9 cellular contexts compared by ENCODE assay signal in genomic region chr16:4307215-4308037, GRCh38. TPM values are rescaled to one million over a fixed set of nuclear protein-coding genes. Genes with fewer than 3 reads are reported as not detected.
DNase-seq lines count a peak whose midpoint lies in the region; ATAC-seq, FAIRE-seq and TF ChIP-seq lines count a peak whose summit lies in the region.
"Had no signal": no experiment of that assay in that cellular context is flagged by ENCODE, and none has a peak within 500 bp of the region (broad histone marks: within the 10 kb centered on the region; RNA-seq: fewer than 3 reads in every experiment).

No MANE protein-coding gene starts in this region.

- DNase-seq in DMS 273 (lab: John Stamatoyannopoulos, UW; ENCODE audit: unreplicated experiment) (peak; percentile 83), DMS 273 treated with DMSO at 0.1 percent for 48 hours (lab: John Stamatoyannopoulos, UW) (no peak), NCI-H2171 treated with DMSO at 0.1 percent for 48 hours (lab: John Stamatoyannopoulos, UW) (peak; percentile 79), WTC11 (ENCODE audit: low spot score) (peak; percentile 94), keratinocyte (ENCODE audit: low read depth, low spot score) (no peak)
- peak; percentile 98 for DNase-seq in central memory CD4-positive, alpha-beta T cell
- peak; percentile 87 to 92 (median 88) for DNase-seq in stimulated activated CD4-positive, alpha-beta T cell treated with anti-CD3 and anti-CD28 coated beads, Interleukin-12 subunit alpha, Interleukin-12 subunit beta, amount 100 ng/mL, for 48 hours (ENCODE audit: low read depth in 2 of 3, low spot score in 1 of 3)

- peak overlapping the region; percentile 35 to 84 (median 82) for H3K4me3 ChIP-seq in keratinocyte (ENCODE audit: control insufficient read depth in 2 of 3, extremely low read depth in 1 of 3, insufficient read depth in 2 of 3, low read depth in 1 of 3, low read length in 3 of 3)

- H4K20me1 ChIP-seq in keratinocyte (ENCODE audit: control insufficient read depth, extremely low read depth, insufficient read depth, low read length) = no peaks in the 10 kb centered on the region

- H3K79me2 ChIP-seq in keratinocyte (ENCODE audit: control insufficient read depth, insufficient read depth, low read length) = no peaks in the 10 kb centered on the region

- peak overlapping the region; percentile 60 for H3K27ac ChIP-seq in keratinocyte (ENCODE audit: control insufficient read depth, insufficient read depth, low read length)

- peak overlapping the region; percentile 62 for H3K9ac ChIP-seq in keratinocyte (ENCODE audit: control insufficient read depth, extremely low read depth, insufficient read depth, low read length)

- peaks cover 2% of the 10 kb centered on the region for H3K36me3 Mint-ChIP-seq in WTC11

- H2AFZ ChIP-seq in keratinocyte (ENCODE audit: control insufficient read depth, low read length) = peak overlapping the region; percentile 61

- peak; percentile 17 for FAIRE-seq in keratinocyte (lab: Jason Lieb, UNC)
- FAIRE-seq: A204.1 had no signal

- H3K4me1 Mint-ChIP-seq in WTC11 = peaks cover 39% of the 10 kb centered on the region

- no peaks in the 10 kb centered on the region; the same call in 1 of the 2 replicates for H3K27me3 Mint-ChIP-seq in WTC11 (ENCODE audit: low read depth)

- peak overlapping the region; percentile 97 for H3K27ac Mint-ChIP-seq in WTC11

- CTCF ChIA-PET in WTC11 (lab: Charles Lee) = interaction anchor here (0.9 to 7.4 kb wide), 15 partner anchors 10 to 96 kb away, joined by 3 to 122 read pairs (median 8); partner anchors contain the start of genes GLIS2 and TFAP4

- H3K4me3 Mint-ChIP-seq in WTC11 = peak overlapping the region; percentile 96

- H3K4me2 ChIP-seq in keratinocyte (ENCODE audit: control insufficient read depth, extremely low read depth, insufficient read depth, low read depth, low read length) = peak overlapping the region; percentile 83

- H3K9me1 ChIP-seq in keratinocyte (ENCODE audit: control insufficient read depth, extremely low read depth, insufficient read depth, low read length) = no peaks in the 10 kb centered on the region

- no peaks in the 10 kb centered on the region for H3K9me3 Mint-ChIP-seq in WTC11

- dilution Hi-C loops in keratinocyte (cut with MboI; ENCODE audit: extremely low pct_ligation_motif_present, low sequenced_read_pairs) = no loop called here

- H3K36me3 ChIP-seq in keratinocyte (ENCODE audit: control insufficient read depth in 2 of 2, extremely low read depth in 1 of 2, insufficient read depth in 2 of 2, low read length in 2 of 2) = no peaks in the 10 kb centered on the region

- ATAC-seq in HG02973 (IDR thresholded peaks at IDR 0.05; ENCODE audit: unreplicated experiment) = peak; percentile 88
- peak; percentile 78 for ATAC-seq in WTC11

- H3K9me3 ChIP-seq in keratinocyte (ENCODE audit: control insufficient read depth, low read depth, low read length) = no peaks in the 10 kb centered on the region

- peaks cover 21% of the 10 kb centered on the region for H3K4me1 ChIP-seq in keratinocyte (ENCODE audit: control insufficient read depth, extremely low read depth, insufficient read depth, low read length)

- no peak for TF ChIP-seq CTCF in WTC11 (IDR thresholded peaks at IDR 0.05)
- no peak for TF ChIP-seq CTCF in keratinocyte (optimal IDR thresholded peaks at IDR 0.05 in 1 of 3, IDR thresholded peaks at IDR 0.05 in 1 of 3, conservative IDR thresholded peaks at IDR 0.05 in 1 of 3; ENCODE audit: extremely low read depth in 1 of 3, insufficient read depth in 2 of 3, low read length in 3 of 3)

- H3K27me3 ChIP-seq in keratinocyte (ENCODE audit: control insufficient read depth, extremely low read depth, insufficient read depth, low read length) = no peaks in the 10 kb centered on the region

- POLR2A ChIA-PET in WTC11 (lab: Charles Lee) = interaction anchor here (1.3 to 2.5 kb wide), 6 partner anchors 11 to 66 kb away, joined by 3 to 15 read pairs (median 8); partner anchors contain the start of gene TFAP4

TF ChIP-seq in WTC11, 78 proteins besides CTCF, POLR2A, EP300 and RAD21 (continues in another document):
- no peak for TF ChIP-seq ZNF263 (CRISPR knock-in tag; IDR thresholded peaks at IDR 0.05; ENCODE audit: low read depth)
- TF ChIP-seq TCF7 (CRISPR knock-in tag; IDR thresholded peaks at IDR 0.05; ENCODE audit: low read depth) = no peak
- no peak for TF ChIP-seq JUN (CRISPR knock-in tag; IDR thresholded peaks at IDR 0.05)
- TF ChIP-seq RORB (CRISPR knock-in tag; IDR thresholded peaks at IDR 0.05) = no peak
- TF ChIP-seq, protein P1, sequence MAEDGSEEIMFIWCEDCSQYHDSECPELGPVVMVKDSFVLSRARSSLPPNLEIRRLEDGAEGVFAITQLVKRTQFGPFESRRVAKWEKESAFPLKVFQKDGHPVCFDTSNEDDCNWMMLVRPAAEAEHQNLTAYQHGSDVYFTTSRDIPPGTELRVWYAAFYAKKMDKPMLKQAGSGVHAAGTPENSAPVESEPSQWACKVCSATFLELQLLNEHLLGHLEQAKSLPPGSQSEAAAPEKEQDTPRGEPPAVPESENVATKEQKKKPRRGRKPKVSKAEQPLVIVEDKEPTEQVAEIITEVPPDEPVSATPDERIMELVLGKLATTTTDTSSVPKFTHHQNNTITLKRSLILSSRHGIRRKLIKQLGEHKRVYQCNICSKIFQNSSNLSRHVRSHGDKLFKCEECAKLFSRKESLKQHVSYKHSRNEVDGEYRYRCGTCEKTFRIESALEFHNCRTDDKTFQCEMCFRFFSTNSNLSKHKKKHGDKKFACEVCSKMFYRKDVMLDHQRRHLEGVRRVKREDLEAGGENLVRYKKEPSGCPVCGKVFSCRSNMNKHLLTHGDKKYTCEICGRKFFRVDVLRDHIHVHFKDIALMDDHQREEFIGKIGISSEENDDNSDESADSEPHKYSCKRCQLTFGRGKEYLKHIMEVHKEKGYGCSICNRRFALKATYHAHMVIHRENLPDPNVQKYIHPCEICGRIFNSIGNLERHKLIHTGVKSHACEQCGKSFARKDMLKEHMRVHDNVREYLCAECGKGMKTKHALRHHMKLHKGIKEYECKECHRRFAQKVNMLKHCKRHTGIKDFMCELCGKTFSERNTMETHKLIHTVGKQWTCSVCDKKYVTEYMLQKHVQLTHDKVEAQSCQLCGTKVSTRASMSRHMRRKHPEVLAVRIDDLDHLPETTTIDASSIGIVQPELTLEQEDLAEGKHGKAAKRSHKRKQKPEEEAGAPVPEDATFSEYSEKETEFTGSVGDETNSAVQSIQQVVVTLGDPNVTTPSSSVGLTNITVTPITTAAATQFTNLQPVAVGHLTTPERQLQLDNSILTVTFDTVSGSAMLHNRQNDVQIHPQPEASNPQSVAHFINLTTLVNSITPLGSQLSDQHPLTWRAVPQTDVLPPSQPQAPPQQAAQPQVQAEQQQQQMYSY (CRISPR knock-in tag; IDR thresholded peaks at IDR 0.05) = no peak
- no peak for TF ChIP-seq SMAD3 (CRISPR knock-in tag; IDR thresholded peaks at IDR 0.05; ENCODE audit: borderline replicate concordance)
- TF ChIP-seq GRHL2 (CRISPR knock-in tag; IDR thresholded peaks at IDR 0.05; ENCODE audit: insufficient replicate concordance, severe bottlenecking) = no peak
- no peak for TF ChIP-seq NFE2L1 (CRISPR knock-in tag; IDR thresholded peaks at IDR 0.05)
- TF ChIP-seq, protein P2, sequence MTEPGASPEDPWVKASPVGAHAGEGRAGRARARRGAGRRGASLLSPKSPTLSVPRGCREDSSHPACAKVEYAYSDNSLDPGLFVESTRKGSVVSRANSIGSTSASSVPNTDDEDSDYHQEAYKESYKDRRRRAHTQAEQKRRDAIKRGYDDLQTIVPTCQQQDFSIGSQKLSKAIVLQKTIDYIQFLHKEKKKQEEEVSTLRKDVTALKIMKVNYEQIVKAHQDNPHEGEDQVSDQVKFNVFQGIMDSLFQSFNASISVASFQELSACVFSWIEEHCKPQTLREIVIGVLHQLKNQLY (CRISPR knock-in tag; IDR thresholded peaks at IDR 0.05) = no peak

RNA-seq across cellular contexts. Expression of gene GLIS2, which starts 8.4 kb away (rescaled TPM):
- 19.5 to 23.0 TPM (median 20.1 TPM) in 3 replicates for total RNA-seq in WTC11 (2021)
- polyA plus RNA-seq in keratinocyte = 0.63 to 2.3 TPM (median 1.0 TPM) in 3 replicates
- 1.1 TPM for polyA plus RNA-seq in keratinocyte (2011; ENCODE audit: low read depth)
- 1.6 and 3.7 TPM in 2 replicates for polyA plus RNA-seq in keratinocyte (2011; cell fraction: cytosol; rRNA removed)
- polyA plus RNA-seq in keratinocyte (2011; cell fraction: nucleus; rRNA removed) = 4.6 and 5.9 TPM in 2 replicates
- polyA plus RNA-seq in keratinocyte (2012; ENCODE audit: low replicate concordance) = 2.9 and 5.1 TPM in 2 replicates
- polyA minus RNA-seq in keratinocyte = 1.7 to 9.7 TPM (median 1.9 TPM) in 3 replicates
- 6.5 TPM for polyA minus RNA-seq in keratinocyte (2011; cell fraction: cytosol; rRNA and poly(A)+ RNA removed)
- polyA minus RNA-seq in keratinocyte (2011; cell fraction: nucleus; rRNA and poly(A)+ RNA removed) = 2.2 TPM in 2 replicates

RNA-seq across cellular contexts. Expression of gene TFAP4, which starts 34.6 kb away (rescaled TPM):
- 31.9 to 36.5 TPM (median 34.2 TPM) in 3 replicates for total RNA-seq in WTC11 (2021)
- 4.9 to 9.2 TPM (median 6.7 TPM) in 3 replicates for polyA plus RNA-seq in keratinocyte
- polyA plus RNA-seq in keratinocyte (2011; ENCODE audit: low read depth) = 6.1 TPM
- 2.0 and 3.6 TPM in 2 replicates for polyA plus RNA-seq in keratinocyte (2011; cell fraction: cytosol; rRNA removed)
- 3.5 and 4.4 TPM in 2 replicates for polyA plus RNA-seq in keratinocyte (2011; cell fraction: nucleus; rRNA removed)
- polyA plus RNA-seq in keratinocyte (2012; ENCODE audit: low replicate concordance) = 5.0 and 10.4 TPM in 2 replicates
- polyA minus RNA-seq in keratinocyte = 7.8 to 17.9 TPM (median 17.2 TPM) in 3 replicates
- 14.8 TPM for polyA minus RNA-seq in keratinocyte (2011; cell fraction: cytosol; rRNA and poly(A)+ RNA removed)
- polyA minus RNA-seq in keratinocyte (2011; cell fraction: nucleus; rRNA and poly(A)+ RNA removed) = 2.0 and 2.8 TPM in 2 replicates

RNA-seq across cellular contexts. Expression of gene PAM16, which starts 43.7 kb away (rescaled TPM):
- total RNA-seq in WTC11 (2021) = 87.2 to 93.7 TPM (median 88.9 TPM) in 3 replicates
- 25.0 to 41.2 TPM (median 32.7 TPM) in 3 replicates for polyA plus RNA-seq in keratinocyte
- polyA plus RNA-seq in keratinocyte (2011; ENCODE audit: low read depth) = 22.4 TPM
- polyA plus RNA-seq in keratinocyte (2011; cell fraction: cytosol; rRNA removed) = 15.6 and 27.6 TPM in 2 replicates
- polyA plus RNA-seq in keratinocyte (2011; cell fraction: nucleus; rRNA removed) = 29.2 and 38.2 TPM in 2 replicates
- polyA plus RNA-seq in keratinocyte (2012; ENCODE audit: low replicate concordance) = 33.9 and 36.4 TPM in 2 replicates
- 7.3 to 8.6 TPM (median 8.0 TPM) in 3 replicates for polyA minus RNA-seq in keratinocyte
- polyA minus RNA-seq in keratinocyte (2011; cell fraction: cytosol; rRNA and poly(A)+ RNA removed) = 15.9 TPM
- polyA minus RNA-seq in keratinocyte (2011; cell fraction: nucleus; rRNA and poly(A)+ RNA removed) = 9.5 and 11.3 TPM in 2 replicates

Comparison
In these comparisons a context has a peak if more than half of its experiments do, and no peak if none do; other contexts are left out.
1. DNase-seq: peak in DMS 273 (single experiment), NCI-H2171 treated with DMSO at 0.1 percent for 48 hours (single experiment), WTC11 (single experiment), central memory CD4-positive, alpha-beta T cell (single experiment) and stimulated activated CD4-positive, alpha-beta T cell treated with anti-CD3 and anti-CD28 coated beads, Interleukin-12 subunit alpha, Interleukin-12 subunit beta, amount 100 ng/mL, for 48 hours (3 of 3); none in DMS 273 treated with DMSO at 0.1 percent for 48 hours (single experiment) and keratinocyte (single experiment).